Comparison of ENCODE assay signal across 8 cellular contexts in genomic region chr1:150876111-150876434, GRCh38. TPM values are rescaled to one million over a fixed set of nuclear protein-coding genes. Genes with fewer than 3 reads are reported as not detected.
DNase-seq lines count a peak whose midpoint lies in the region; ATAC-seq and TF ChIP-seq lines count a peak whose summit lies in the region.

No MANE protein-coding gene starts in this region.

- peak overlapping the region; percentile 94 for H3K27ac Mint-ChIP-seq in activated CD4-positive, alpha-beta T cell treated with anti-CD3 and anti-CD28 coated beads, Interleukin-2, amount 10 ng/mL, durations not matched to agents 24 days and 14 days
- H3K27ac Mint-ChIP-seq in activated CD4-positive, alpha-beta memory T cell treated with anti-CD3 and anti-CD28 coated beads, Interleukin-2, amount 10 ng/mL, durations not matched to agents 7 days and 5 days = peak overlapping the region; percentile 91
- H3K27ac Mint-ChIP-seq in glutamatergic neuron (ENCODE audit: unreplicated experiment) = peak overlapping the region; percentile 96

- TF ChIP-seq CTCF in glutamatergic neuron (IDR thresholded peaks at IDR 0.05; ENCODE audit: partially characterized antibody, unreplicated experiment) = no peak
- TF ChIP-seq CTCF in parathyroid adenoma (IDR thresholded peaks at IDR 0.05) = no peak

- peak overlapping the region; percentile 93 for H2AFZ ChIP-seq in parathyroid adenoma

- CTCF ChIA-PET in activated CD4-positive, alpha-beta memory T cell treated with anti-CD3 and anti-CD28 coated beads, Interleukin-2, amount 10 ng/mL, durations not matched to agents 7 days and 5 days (lab: Charles Lee) = no interaction called here

- peak overlapping the region; percentile 74 for H3K4me2 ChIP-seq in parathyroid adenoma (ENCODE audit: low read length)

- no peaks in the 10 kb centered on the region for H3K27me3 Mint-ChIP-seq in activated CD4-positive, alpha-beta T cell treated with anti-CD3 and anti-CD28 coated beads, Interleukin-2, amount 10 ng/mL, durations not matched to agents 24 days and 14 days
- H3K27me3 Mint-ChIP-seq in activated CD4-positive, alpha-beta memory T cell treated with anti-CD3 and anti-CD28 coated beads, Interleukin-2, amount 10 ng/mL, durations not matched to agents 7 days and 5 days = no peaks in the 10 kb centered on the region
- peaks cover 2% of the 10 kb centered on the region for H3K27me3 Mint-ChIP-seq in glutamatergic neuron (ENCODE audit: unreplicated experiment)

- H3K4me3 Mint-ChIP-seq in activated CD4-positive, alpha-beta T cell treated with anti-CD3 and anti-CD28 coated beads, Interleukin-2, amount 10 ng/mL, durations not matched to agents 24 days and 14 days = peak overlapping the region; percentile 96
- H3K4me3 Mint-ChIP-seq in activated CD4-positive, alpha-beta memory T cell treated with anti-CD3 and anti-CD28 coated beads, Interleukin-2, amount 10 ng/mL, durations not matched to agents 7 days and 5 days = peak overlapping the region; percentile 95
- H3K4me3 Mint-ChIP-seq in glutamatergic neuron (ENCODE audit: unreplicated experiment) = peak overlapping the region; percentile 94

- peaks cover 25% of the 10 kb centered on the region for H3K4me1 Mint-ChIP-seq in activated CD4-positive, alpha-beta T cell treated with anti-CD3 and anti-CD28 coated beads, Interleukin-2, amount 10 ng/mL, durations not matched to agents 24 days and 14 days
- peaks cover 34% of the 10 kb centered on the region for H3K4me1 Mint-ChIP-seq in activated CD4-positive, alpha-beta memory T cell treated with anti-CD3 and anti-CD28 coated beads, Interleukin-2, amount 10 ng/mL, durations not matched to agents 7 days and 5 days
- H3K4me1 Mint-ChIP-seq in glutamatergic neuron (ENCODE audit: low read depth, unreplicated experiment) = peaks cover 9% of the 10 kb centered on the region

- peaks cover 19% of the 10 kb centered on the region for H3K36me3 Mint-ChIP-seq in activated CD4-positive, alpha-beta T cell treated with anti-CD3 and anti-CD28 coated beads, Interleukin-2, amount 10 ng/mL, durations not matched to agents 24 days and 14 days (ENCODE audit: low read depth)
- peaks cover 22% of the 10 kb centered on the region for H3K36me3 Mint-ChIP-seq in activated CD4-positive, alpha-beta memory T cell treated with anti-CD3 and anti-CD28 coated beads, Interleukin-2, amount 10 ng/mL, durations not matched to agents 7 days and 5 days (ENCODE audit: low read depth)
- no peaks in the 10 kb centered on the region for H3K36me3 Mint-ChIP-seq in glutamatergic neuron (ENCODE audit: unreplicated experiment)

- DNase-seq in activated CD4-positive, alpha-beta T cell treated with anti-CD3 and anti-CD28 coated beads, Interleukin-2, amount 10 ng/mL, durations not matched to agents 24 days and 14 days = no peak
- DNase-seq in activated CD4-positive, alpha-beta T cell treated with anti-CD3 and anti-CD28 coated beads for 4 hours = no peak
- DNase-seq in NCI-H2227 (lab: John Stamatoyannopoulos, UW; ENCODE audit: unreplicated experiment) = peak; percentile 90
- DNase-seq in activated CD4-positive, alpha-beta memory T cell treated with anti-CD3 and anti-CD28 coated beads, Interleukin-2, amount 10 ng/mL, durations not matched to agents 7 days and 5 days = no peak
- DNase-seq in glutamatergic neuron = peak; percentile 88
- DNase-seq in 8988T = no peak

- POLR2A ChIA-PET in activated CD4-positive, alpha-beta memory T cell treated with anti-CD3 and anti-CD28 coated beads, Interleukin-2, amount 10 ng/mL, durations not matched to agents 7 days and 5 days (lab: Charles Lee) = interaction anchor here (0.9 to 3.2 kb wide), 8 partner anchors 14 to 314 kb away, joined by 3 to 21 read pairs (median 4); partner anchors contain the start of genes ENSA, MCL1 and SETDB1

- no peaks in the 10 kb centered on the region for H3K9me3 ChIP-seq in parathyroid adenoma (ENCODE audit: control insufficient read depth, low read length)

- peak overlapping the region; percentile 89 for H3K27ac ChIP-seq in parathyroid adenoma

- H3K27me3 ChIP-seq in parathyroid adenoma (ENCODE audit: control insufficient read depth, insufficient read depth, low read length) = no peaks in the 10 kb centered on the region

- H3K4me3 ChIP-seq in parathyroid adenoma (ENCODE audit: low read depth, low read length) = peak overlapping the region; percentile 96

- H3K9me3 Mint-ChIP-seq in activated CD4-positive, alpha-beta T cell treated with anti-CD3 and anti-CD28 coated beads, Interleukin-2, amount 10 ng/mL, durations not matched to agents 24 days and 14 days = no peaks in the 10 kb centered on the region
- no peaks in the 10 kb centered on the region for H3K9me3 Mint-ChIP-seq in activated CD4-positive, alpha-beta memory T cell treated with anti-CD3 and anti-CD28 coated beads, Interleukin-2, amount 10 ng/mL, durations not matched to agents 7 days and 5 days
- H3K9me3 Mint-ChIP-seq in glutamatergic neuron (ENCODE audit: unreplicated experiment) = peaks cover 7% of the 10 kb centered on the region

- H3K36me3 ChIP-seq in parathyroid adenoma (ENCODE audit: control insufficient read depth, insufficient read depth, low read length) = no peaks in the 10 kb centered on the region

- H3K9ac ChIP-seq in parathyroid adenoma = peak overlapping the region; percentile 67

- H3K79me2 ChIP-seq in parathyroid adenoma = peaks cover 2% of the 10 kb centered on the region

- peak; percentile 19 for ATAC-seq in HG02623 (IDR thresholded peaks at IDR 0.05; ENCODE audit: unreplicated experiment)

- no peaks in the 10 kb centered on the region for H3K4me1 ChIP-seq in parathyroid adenoma

- intact Hi-C loops in activated CD4-positive, alpha-beta T cell treated with anti-CD3 and anti-CD28 coated beads, Interleukin-2, amount 10 ng/mL, durations not matched to agents 24 days and 14 days (cut with micrococcal nuclease) = loop anchor here (1.0 to 5.0 kb wide), 9 partner anchors 14 to 512 kb away; partner anchors contain the start of genes CDC42SE1, PRUNE1, RPRD2 and SETDB1

RNA-seq across cellular contexts. Expression of gene ARNT, which starts 0.3 kb away (rescaled TPM):
- total RNA-seq in activated CD4-positive, alpha-beta T cell treated with anti-CD3 and anti-CD28 coated beads, Interleukin-2, amount 10 ng/mL, durations not matched to agents 24 days and 14 days = 30.3 and 33.6 TPM in 2 replicates
- total RNA-seq in activated CD4-positive, alpha-beta memory T cell treated with anti-CD3 and anti-CD28 coated beads, Interleukin-2, amount 10 ng/mL, durations not matched to agents 7 days and 5 days = 10 to 100 TPM; 39.8 TPM
- total RNA-seq in glutamatergic neuron (ENCODE audit: unreplicated experiment) = 39.1 TPM

RNA-seq across cellular contexts. Expression of gene CTXND2, which starts 10.9 kb away (rescaled TPM):
- total RNA-seq in activated CD4-positive, alpha-beta T cell treated with anti-CD3 and anti-CD28 coated beads, Interleukin-2, amount 10 ng/mL, durations not matched to agents 24 days and 14 days = not detected in 2 replicates
- not detected for total RNA-seq in activated CD4-positive, alpha-beta memory T cell treated with anti-CD3 and anti-CD28 coated beads, Interleukin-2, amount 10 ng/mL, durations not matched to agents 7 days and 5 days
- total RNA-seq in glutamatergic neuron (ENCODE audit: unreplicated experiment) = not detected

RNA-seq across cellular contexts. Expression of gene SETDB1, which starts 50.1 kb away (rescaled TPM):
- total RNA-seq in activated CD4-positive, alpha-beta T cell treated with anti-CD3 and anti-CD28 coated beads, Interleukin-2, amount 10 ng/mL, durations not matched to agents 24 days and 14 days = 56.2 and 62.3 TPM in 2 replicates
- total RNA-seq in activated CD4-positive, alpha-beta memory T cell treated with anti-CD3 and anti-CD28 coated beads, Interleukin-2, amount 10 ng/mL, durations not matched to agents 7 days and 5 days = 10 to 100 TPM; 49.5 to 51.5 TPM
- 57.0 TPM for total RNA-seq in glutamatergic neuron (ENCODE audit: unreplicated experiment)

Comparison
In these comparisons a context has a peak if more than half of its experiments do, and no peak if none do; other contexts are left out.
1. DNase-seq: peak in NCI-H2227 (single experiment) and glutamatergic neuron (single experiment); none in activated CD4-positive, alpha-beta T cell treated with anti-CD3 and anti-CD28 coated beads, Interleukin-2, amount 10 ng/mL, durations not matched to agents 24 days and 14 days (single experiment), activated CD4-positive, alpha-beta T cell treated with anti-CD3 and anti-CD28 coated beads for 4 hours (0 of 2), activated CD4-positive, alpha-beta memory T cell treated with anti-CD3 and anti-CD28 coated beads, Interleukin-2, amount 10 ng/mL, durations not matched to agents 7 days and 5 days (single experiment) and 8988T (single experiment).
2. Peak in every context shown above with its lines, with median percentiles within 50 percentile points of each other: H3K27ac Mint-ChIP-seq and H3K4me3 Mint-ChIP-seq.